ENCODE assay signal across 1 cellular context in genomic region chr22:40621309-40622151, GRCh38.
A peak's percentile ranks its signal among the peaks of the same experiment; 100 is the strongest.
TF ChIP-seq lines count a peak whose summit lies in the region.

No MANE protein-coding gene starts in this region.

TF ChIP-seq in K562, 482 proteins besides CTCF, POLR2A, EP300 and RAD21 (continues in another document):
- TF ChIP-seq PATZ1 (CRISPR knock-in tag; IDR thresholded peaks at IDR 0.05; ENCODE audit: borderline replicate concordance) (no peak), TEAD4 (IDR thresholded peaks at IDR 0.05; ENCODE audit: low read length) (peak; percentile 69), TEAD4 (CRISPR knock-in tag; IDR thresholded peaks at IDR 0.05; ENCODE audit: borderline replicate concordance) (no peak), DPF2 (IDR thresholded peaks at IDR 0.05) (peak; percentile 84), MEF2A (IDR thresholded peaks at IDR 0.05; ENCODE audit: control insufficient read depth, low read depth, low read length) (peak; percentile 47; the same call in 1 of the 2 replicates), ZNF511 (CRISPR knock-in tag; IDR thresholded peaks at IDR 0.05) (no peak), ZNF449 (CRISPR knock-in tag; IDR thresholded peaks at IDR 0.05) (no peak), SMARCA4 (IDR thresholded peaks at IDR 0.05) (peak; percentile 85), CEBPB (tag; IDR thresholded peaks at IDR 0.05) (peak; percentile 92), CTBP1 (IDR thresholded peaks at IDR 0.05; ENCODE audit: borderline replicate concordance) (peak; percentile 60; the same call in 1 of the 2 replicates), ZNF217 (CRISPR knock-in tag; IDR thresholded peaks at IDR 0.05) (no peak), PBX2 (CRISPR knock-in tag; IDR thresholded peaks at IDR 0.05; ENCODE audit: low read depth) (no peak), PBX2 (tag; conservative IDR thresholded peaks at IDR 0.05; ENCODE audit: low read depth) (peak; percentile 83), NR1H2 (CRISPR knock-in tag; IDR thresholded peaks at IDR 0.05) (no peak), CHD7 (IDR thresholded peaks at IDR 0.05; ENCODE audit: low read depth, low read length) (no peak), ZNF518B (CRISPR knock-in tag; IDR thresholded peaks at IDR 0.05) (no peak), MEIS2 (IDR thresholded peaks at IDR 0.05; ENCODE audit: partially characterized antibody) (peak; percentile 89), ELK1 (CRISPR knock-in tag; IDR thresholded peaks at IDR 0.05) (no peak), SMARCE1 (IDR thresholded peaks at IDR 0.05) (peak; percentile 69; the same call in 1 of the 2 replicates), PKNOX1 (IDR thresholded peaks at IDR 0.05) (peak; percentile 47; the same call in 1 of the 2 replicates), TCF3 (CRISPR knock-in tag; IDR thresholded peaks at IDR 0.05) (0 out of 2 replicates have a peak, but pooled peaks have one; percentile 13), SOX6 (IDR thresholded peaks at IDR 0.05) (peak; percentile 48; the same call in 1 of the 2 replicates), CCNT2 (IDR thresholded peaks at IDR 0.05; ENCODE audit: borderline replicate concordance, extremely low read depth, insufficient read length, low read depth, low read length) (peak; percentile 30), ARID3A (IDR thresholded peaks at IDR 0.05; ENCODE audit: borderline replicate concordance, low read depth, low read length) (peak; percentile 50; the same call in 1 of the 2 replicates), CBFA2T2 (conservative IDR thresholded peaks at IDR 0.05) (0 out of 2 replicates have a peak, but pooled peaks have one; percentile 4)
